Comparison of ENCODE assay signal across 7 cellular contexts in genomic region chr10:129382401-129382800, GRCh38.
"Had no signal": no experiment of that assay in that cellular context is flagged by ENCODE, and none has a peak within 500 bp of the region (broad histone marks: within the 10 kb centered on the region; RNA-seq: fewer than 3 reads in every experiment).

No MANE protein-coding gene starts in this region.

- ATAC-seq: HCT116, K562 had no signal

- H3K9me3 ChIP-seq: HAP-1 had no signal

- H3K36me3 ChIP-seq: HAP-1 had no signal

- H3K27ac Mint-ChIP-seq: HFFc6 had no signal

- H3K4me1 ChIP-seq: HAP-1 had no signal

- DNase-seq: GOT3, H7, HFFc6, IMR-90 had no signal

- H3K4me3 ChIP-seq: HAP-1, K562 had no signal

- H3K4me3 Mint-ChIP-seq: HFFc6 had no signal
